In genomic region chr3:190645932-190646331, GRCh38 we compare ENCODE assay signal across 2 cellular contexts.
TF ChIP-seq lines count a peak whose summit lies in the region.

No MANE protein-coding gene starts in this region.

TF ChIP-seq in GM23338, 12 proteins besides CTCF, POLR2A, EP300 and RAD21:
- TF ChIP-seq NANOG (IDR thresholded peaks at IDR 0.05; ENCODE audit: borderline replicate concordance) (no peak), ETS1 (IDR thresholded peaks at IDR 0.05) (peak; percentile 71), STAT1 (IDR thresholded peaks at IDR 0.05; ENCODE audit: unreplicated experiment) (no peak)

TF ChIP-seq in H1, 55 proteins besides CTCF, POLR2A, EP300 and RAD21:
- no peak for TF ChIP-seq PHF8 (conservative IDR thresholded peaks at IDR 0.05; ENCODE audit: low read depth, low read length)
- TF ChIP-seq KDM5A (IDR thresholded peaks at IDR 0.05; ENCODE audit: low read length): no peak
- no peak for TF ChIP-seq SIX5 (IDR thresholded peaks at IDR 0.05; ENCODE audit: low read depth, low read length)
- TF ChIP-seq JUN (IDR thresholded peaks at IDR 0.05; ENCODE audit: low read depth, low read length): no peak
- no peak for TF ChIP-seq TCF12 (IDR thresholded peaks at IDR 0.05; ENCODE audit: low read depth, low read length)
- TF ChIP-seq JUND (IDR thresholded peaks at IDR 0.05; ENCODE audit: low read length): no peak
- TF ChIP-seq SP1 (IDR thresholded peaks at IDR 0.05; ENCODE audit: low read depth, low read length): no peak
- no peak for TF ChIP-seq RBBP5 (IDR thresholded peaks at IDR 0.05; ENCODE audit: borderline replicate concordance, low read depth, low read length)
- no peak for TF ChIP-seq HDAC6 (IDR thresholded peaks at IDR 0.05; ENCODE audit: low read depth, low read length)
